ENCODE assay signal across 20 cellular contexts in genomic region chr5:61519728-61520277, GRCh38.
DNase-seq lines count a peak whose midpoint lies in the region; ATAC-seq and TF ChIP-seq lines count a peak whose summit lies in the region.
"Had no signal": no experiment of that assay in that cellular context is flagged by ENCODE, and none has a peak within 500 bp of the region (broad histone marks: within the 10 kb centered on the region; RNA-seq: fewer than 3 reads in every experiment).

No MANE protein-coding gene starts in this region.

- H2BK120ac ChIP-seq in H9 (ENCODE audit: low read depth, low read length, poor library complexity, severe bottlenecking), result no peak overlapping the region

- H2AK5ac ChIP-seq in H9 (ENCODE audit: insufficient read length, low read length), result no peak overlapping the region

- H3K4ac ChIP-seq in H9 (ENCODE audit: low read depth, low read length), result no peak overlapping the region

- H4K8ac ChIP-seq in H9 (replicated peaks; ENCODE audit: insufficient read length, low read depth, low read length), result no peak overlapping the region

- H3K27ac Mint-ChIP-seq in progenitor cell of endocrine pancreas, result peak overlapping the region; percentile 67
- H3K27ac Mint-ChIP-seq in H9, result no peak overlapping the region
- no peak overlapping the region for H3K27ac Mint-ChIP-seq in activated T-helper 17 cell treated with anti-CD3 and anti-CD28 coated beads, Interleukin-2, amount 50 U/mL, for 72 hours
- H3K27ac Mint-ChIP-seq: CD4-positive, CD25-positive, alpha-beta regulatory T cell; CD8-positive, alpha-beta memory T cell; IgD-negative memory B cell had no signal

- H3K14ac ChIP-seq in H9 (ENCODE audit: insufficient read depth, low read length), result no peak overlapping the region

- no peak overlapping the region for H3K56ac ChIP-seq in H9 (ENCODE audit: insufficient read length, low read depth, low read length)

- H2BK5ac ChIP-seq in H9 (ENCODE audit: insufficient read length, low read length), result no peak overlapping the region

- POLR2A ChIA-PET in PC-9 (lab: Charles Lee; ENCODE audit: unreplicated experiment), result no interaction called here

- no peak overlapping the region for H2BK12ac ChIP-seq in H9 (ENCODE audit: insufficient read length, low read depth, low read length)

- no peak overlapping the region for H3K9ac ChIP-seq in H9 (ENCODE audit: extremely low read depth, insufficient read length, low read length)

- no peaks in the 10 kb centered on the region for H3F3A ChIP-seq in PC-9 (ENCODE audit: insufficient read depth, low read depth)

- no peak overlapping the region for H3K4me3 ChIP-seq in SJSA1
- no peak overlapping the region for H3K4me3 ChIP-seq in fibroblast of villous mesenchyme (ENCODE audit: low read depth, low read length)
- H3K4me3 ChIP-seq in PC-9, result no peak overlapping the region

- H3K23me2 ChIP-seq in H9 (ENCODE audit: insufficient read length, low read depth, low read length, poor library complexity, severe bottlenecking), result no peaks in the 10 kb centered on the region

- no peak overlapping the region for H2AFZ ChIP-seq in H9 (ENCODE audit: low read length)
- no peak overlapping the region for H2AFZ ChIP-seq in PC-9

- H3K79me2 ChIP-seq in H9 (ENCODE audit: insufficient read depth, low read length) (no peaks in the 10 kb centered on the region), PC-9 (ENCODE audit: low read depth) (peaks cover 10% of the 10 kb centered on the region; the same call in 1 of the 2 replicates)

- H3T11ph ChIP-seq in H9 (ENCODE audit: low read length), result no peak overlapping the region

- peaks cover 20% of the 10 kb centered on the region for H3K4me1 ChIP-seq in SJSA1 (replicated peaks)
- no peaks in the 10 kb centered on the region for H3K4me1 ChIP-seq in H9 (ENCODE audit: insufficient read depth, low read length)
- H3K4me1 ChIP-seq in PC-9 (replicated peaks; ENCODE audit: insufficient read depth), result no peaks in the 10 kb centered on the region
- H3K4me1 ChIP-seq in foreskin keratinocyte, result no peaks in the 10 kb centered on the region
- H3K4me1 ChIP-seq: BE2C had no signal

- CTCF ChIA-PET in PC-9 (lab: Charles Lee), result no interaction called here

- intact Hi-C loops in PC-9 (cut with micrococcal nuclease; ENCODE audit: unreplicated experiment), result loop anchor here (10.0 kb wide), 2 partner anchors 135 to 355 kb away; partner anchors contain the start of gene SMIM15

- H3K4me3 Mint-ChIP-seq in progenitor cell of endocrine pancreas (ENCODE audit: low read depth) (no peak overlapping the region), H9 (no peak overlapping the region)
- H3K4me3 Mint-ChIP-seq in activated T-helper 17 cell treated with anti-CD3 and anti-CD28 coated beads, Interleukin-2, amount 50 U/mL, for 72 hours, result no peak overlapping the region
- H3K4me3 Mint-ChIP-seq: CD4-positive, CD25-positive, alpha-beta regulatory T cell; CD8-positive, alpha-beta memory T cell; IgD-negative memory B cell had no signal

- H3K36me3 ChIP-seq in SJSA1 (peaks cover 15% of the 10 kb centered on the region), PC-9 (ENCODE audit: low read depth) (no peaks in the 10 kb centered on the region)

- TF ChIP-seq CTCF in fibroblast of villous mesenchyme (IDR thresholded peaks at IDR 0.05; ENCODE audit: insufficient read depth, low read depth, low read length) (no peak), progenitor cell of endocrine pancreas (IDR thresholded peaks at IDR 0.05; ENCODE audit: unreplicated experiment) (no peak), H9 (conservative IDR thresholded peaks at IDR 0.05) (no peak), PC-9 (conservative IDR thresholded peaks at IDR 0.05) (no peak), foreskin keratinocyte (conservative IDR thresholded peaks at IDR 0.05) (no peak)

- H3K4me2 ChIP-seq in H9 (ENCODE audit: insufficient read depth, insufficient read length, low read length) (no peak overlapping the region), PC-9 (no peak overlapping the region)

- H3K27me3 Mint-ChIP-seq in progenitor cell of endocrine pancreas (no peaks in the 10 kb centered on the region), H9 (ENCODE audit: low read depth) (no peaks in the 10 kb centered on the region)
- no peaks in the 10 kb centered on the region for H3K27me3 Mint-ChIP-seq in activated T-helper 17 cell treated with anti-CD3 and anti-CD28 coated beads, Interleukin-2, amount 50 U/mL, for 72 hours
- H3K27me3 Mint-ChIP-seq: CD4-positive, CD25-positive, alpha-beta regulatory T cell; CD8-positive, alpha-beta memory T cell; IgD-negative memory B cell had no signal

- H4K20me1 ChIP-seq in H9 (ENCODE audit: control insufficient read depth, insufficient read depth, insufficient read length), result no peaks in the 10 kb centered on the region
- no peaks in the 10 kb centered on the region for H4K20me1 ChIP-seq in PC-9 (ENCODE audit: insufficient read depth)

- DNase-seq in SJSA1 (ENCODE audit: low read depth in 1 of 2, low spot score in 2 of 2), result peak; percentile 57 to 63
- DNase-seq in cerebellar cortex (ENCODE audit: low spot score), result peak; percentile 26
- DNase-seq in fibroblast of villous mesenchyme (ENCODE audit: low read depth), result peak; percentile 56
- DNase-seq in progenitor cell of endocrine pancreas (ENCODE audit: low spot score, unreplicated experiment), result no peak
- no peak for DNase-seq in H9
- DNase-seq in PC-9, result no peak
- DNase-seq in foreskin keratinocyte, result no peak
- DNase-seq: ACHN; BE2C; C1 segment of cervical spinal cord; CD4-positive, CD25-positive, alpha-beta regulatory T cell; CD8-positive, alpha-beta memory T cell; COR-L47; DMS 273 treated with DMSO at 0.1 percent for 48 hours; DMS53; DND-41; EL; HCEC 1CT had no signal

- H3K23ac ChIP-seq in H9 (ENCODE audit: insufficient read length, low read depth, low read length), result no peak overlapping the region

- no peak overlapping the region for H4K5ac ChIP-seq in H9 (ENCODE audit: insufficient read length, low read depth, low read length)

- no peak overlapping the region for H2BK20ac ChIP-seq in H9 (ENCODE audit: low read depth, low read length, poor library complexity, severe bottlenecking)

- H3K79me1 ChIP-seq in H9 (ENCODE audit: insufficient read depth, low read depth, low read length, poor library complexity, severe bottlenecking), result no peaks in the 10 kb centered on the region

- no TSS peak for BruUV-seq in PC-9 (replicated peaks; lab: Mats Ljungman, UMichigan)

- H2BK15ac ChIP-seq in H9 (ENCODE audit: low read depth, low read length), result no peak overlapping the region

- H3K9me3 ChIP-seq in SJSA1 (replicated peaks), result no peaks in the 10 kb centered on the region
- no peaks in the 10 kb centered on the region for H3K9me3 ChIP-seq in H9 (ENCODE audit: control insufficient read depth, low read depth, low read length)
- 0 out of 2 replicates have a peak, but pooled peaks cover 4% of the 10 kb centered on the region for H3K9me3 ChIP-seq in PC-9 (ENCODE audit: insufficient read depth, low read depth)
- H3K9me3 ChIP-seq: BE2C had no signal

- H3K9me3 Mint-ChIP-seq in progenitor cell of endocrine pancreas (ENCODE audit: low read depth) (peaks cover 12% of the 10 kb centered on the region), H9 (peaks cover 0 to 3% of the 10 kb centered on the region in 2 experiments; a peak in 3 of 5 replicates)
- peaks cover 3% of the 10 kb centered on the region for H3K9me3 Mint-ChIP-seq in activated T-helper 17 cell treated with anti-CD3 and anti-CD28 coated beads, Interleukin-2, amount 50 U/mL, for 72 hours

- H3K27me3 ChIP-seq in SJSA1 (replicated peaks) (no peaks in the 10 kb centered on the region), H9 (ENCODE audit: insufficient read depth, low read length) (no peaks in the 10 kb centered on the region), PC-9 (ENCODE audit: insufficient read depth, low read depth) (no peaks in the 10 kb centered on the region), foreskin keratinocyte (no peaks in the 10 kb centered on the region)
- H3K27me3 ChIP-seq: BE2C had no signal

- H3K27ac ChIP-seq in SJSA1 (no peak overlapping the region), H9 (ENCODE audit: insufficient read length, low read depth, low read length) (no peak overlapping the region), PC-9 (no peak overlapping the region), foreskin keratinocyte (no peak overlapping the region)

- ATAC-seq in activated T-helper 17 cell treated with anti-CD3 and anti-CD28 coated beads, Interleukin-2, amount 50 U/mL, for 72 hours (replicated peaks), result no peak
- ATAC-seq in foreskin keratinocyte, result no peak

- H3K36me3 Mint-ChIP-seq in progenitor cell of endocrine pancreas (ENCODE audit: insufficient read depth) (peaks cover 22% of the 10 kb centered on the region), H9 (ENCODE audit: insufficient read depth in 1 of 3, low read depth in 3 of 3) (peaks cover 0 to 10% (median 5%) of the 10 kb centered on the region in 3 experiments; a peak in 4 of 7 replicates)
- H3K36me3 Mint-ChIP-seq in activated T-helper 17 cell treated with anti-CD3 and anti-CD28 coated beads, Interleukin-2, amount 50 U/mL, for 72 hours (ENCODE audit: low read depth), result peaks cover 23% of the 10 kb centered on the region

- H3K18ac ChIP-seq in H9 (ENCODE audit: insufficient read length, low read depth, low read length), result no peak overlapping the region

- no CpG with 5 or more reads among the region's 7 CpGs for WGBS in H9 (ENCODE audit: extremely low coverage, insufficient read length, low lambda C conversion rate)

- no peaks in the 10 kb centered on the region for H3K9me2 ChIP-seq in PC-9 (ENCODE audit: insufficient read depth)

- H4K91ac ChIP-seq in H9 (ENCODE audit: insufficient read length, low read depth, low read length), result no peak overlapping the region

- peaks cover 16% of the 10 kb centered on the region for H3K4me1 Mint-ChIP-seq in progenitor cell of endocrine pancreas (ENCODE audit: low read depth)
- peaks cover 0 to 2% of the 10 kb centered on the region in 2 experiments; a peak in 1 of 4 replicates for H3K4me1 Mint-ChIP-seq in H9
- no peaks in the 10 kb centered on the region for H3K4me1 Mint-ChIP-seq in activated T-helper 17 cell treated with anti-CD3 and anti-CD28 coated beads, Interleukin-2, amount 50 U/mL, for 72 hours

Comparison
In these comparisons a context has a peak if more than half of its experiments do, and no peak if none do; other contexts are left out.
1. DNase-seq: peak in SJSA1 (2 of 2), cerebellar cortex (single experiment) and fibroblast of villous mesenchyme (single experiment); none in progenitor cell of endocrine pancreas (single experiment), H9 (single experiment), PC-9 (0 of 2) and foreskin keratinocyte (0 of 2).